In genomic region chr11:46315033-46315738, GRCh38 we compare ENCODE assay signal across 1 cellular context.
TF ChIP-seq lines count a peak whose summit lies in the region.

No MANE protein-coding gene starts in this region.

TF ChIP-seq in HEK293, 187 proteins besides CTCF, POLR2A, EP300 and RAD21 (continued from another document and continues in another):
- TF ChIP-seq PBX3 (CRISPR knock-in tag; IDR thresholded peaks at IDR 0.05) (no peak), ZBTB10 (tag by site-specific recombination; IDR thresholded peaks at IDR 0.05) (no peak), ZNF10 (tag by site-specific recombination; IDR thresholded peaks at IDR 0.05) (no peak), ZNF274 (IDR thresholded peaks at IDR 0.05; ENCODE audit: low read length) (no peak), ZNF274 (tag by site-specific recombination; IDR thresholded peaks at IDR 0.05; ENCODE audit: borderline replicate concordance) (no peak), KLF17 (tag by site-specific recombination; IDR thresholded peaks at IDR 0.05) (no peak), PATZ1 (tag by site-specific recombination; IDR thresholded peaks at IDR 0.05) (peak; percentile 41; the same call in 1 of the 2 replicates), ZNF280C (tag by site-specific recombination; IDR thresholded peaks at IDR 0.05) (no peak), ZNF473 (tag by site-specific recombination; IDR thresholded peaks at IDR 0.05) (no peak), ZNF600 (tag by site-specific recombination; IDR thresholded peaks at IDR 0.05) (no peak), ZNF394 (tag by site-specific recombination; IDR thresholded peaks at IDR 0.05; ENCODE audit: borderline replicate concordance) (peak; percentile 78; the same call in 1 of the 2 replicates), ZNF133 (tag by site-specific recombination; IDR thresholded peaks at IDR 0.05) (no peak), PRDM4 (tag by site-specific recombination; IDR thresholded peaks at IDR 0.05) (no peak), ZNF341 (tag by site-specific recombination; IDR thresholded peaks at IDR 0.05; ENCODE audit: low read depth) (no peak), ZBTB48 (tag by site-specific recombination; IDR thresholded peaks at IDR 0.05) (no peak), ZNF692 (tag by site-specific recombination; IDR thresholded peaks at IDR 0.05) (no peak), ZNF792 (tag by site-specific recombination; IDR thresholded peaks at IDR 0.05) (peak; percentile 84; the same call in 1 of the 2 replicates), ZNF701 (tag by site-specific recombination; IDR thresholded peaks at IDR 0.05) (no peak), YY2 (tag by site-specific recombination; IDR thresholded peaks at IDR 0.05) (no peak), KLF8 (tag by site-specific recombination; IDR thresholded peaks at IDR 0.05) (no peak), PRDM10 (tag by site-specific recombination; IDR thresholded peaks at IDR 0.05) (0 out of 2 replicates have a peak, but pooled peaks have one; percentile 25), ZNF426 (tag by site-specific recombination; IDR thresholded peaks at IDR 0.05) (no peak), ZNF488 (tag by site-specific recombination; IDR thresholded peaks at IDR 0.05) (no peak), KLF7 (tag by site-specific recombination; IDR thresholded peaks at IDR 0.05; ENCODE audit: borderline replicate concordance) (no peak), RBAK (tag by site-specific recombination; IDR thresholded peaks at IDR 0.05) (no peak), ZNF830 (tag by site-specific recombination; IDR thresholded peaks at IDR 0.05; ENCODE audit: low read depth) (no peak), KLF16 (tag by site-specific recombination; IDR thresholded peaks at IDR 0.05) (no peak), KLF9 (tag by site-specific recombination; IDR thresholded peaks at IDR 0.05; ENCODE audit: low read depth) (no peak), TSHZ1 (tag by site-specific recombination; IDR thresholded peaks at IDR 0.05; ENCODE audit: borderline replicate concordance) (no peak), MEIS1 (CRISPR knock-in tag; IDR thresholded peaks at IDR 0.05; ENCODE audit: borderline replicate concordance) (no peak), IKZF3 (tag by site-specific recombination; IDR thresholded peaks at IDR 0.05) (peak; percentile 48; the same call in 1 of the 2 replicates), SCRT1 (tag by site-specific recombination; IDR thresholded peaks at IDR 0.05; ENCODE audit: borderline replicate concordance) (no peak)
